ENCODE assay signal across 9 cellular contexts in genomic region chr17:45740553-45741330, GRCh38. TPM values are rescaled to one million over a fixed set of nuclear protein-coding genes. Genes with fewer than 3 reads are reported as not detected.
A peak's percentile ranks its signal among the peaks of the same experiment; 100 is the strongest.
DNase-seq lines count a peak whose midpoint lies in the region; ATAC-seq, FAIRE-seq and TF ChIP-seq lines count a peak whose summit lies in the region.
"Had no signal": no experiment of that assay in that cellular context is flagged by ENCODE, and none has a peak within 500 bp of the region (broad histone marks: within the 10 kb centered on the region; RNA-seq: fewer than 3 reads in every experiment).

No MANE protein-coding gene starts in this region.

- POLR2A ChIA-PET in SK-N-SH (lab: Yijun Ruan, JAX): no interaction called here

- no peak overlapping the region; the same call in 1 of the 2 replicates for H2AFZ ChIP-seq in SK-N-SH (ENCODE audit: low read depth)
- H2AFZ ChIP-seq in smooth muscle cell (ENCODE audit: low read depth): no peak overlapping the region

- in situ Hi-C loops in KBM-7 (cut with MboI; ENCODE audit: low pct_unique_long_range_greater_than_20kb, low sequenced_read_pairs): no loop called here

- TF ChIP-seq POLR2A in prostate gland (IDR thresholded peaks at IDR 0.05): no peak

- no peak for TF ChIP-seq RAD21 in SK-N-SH (IDR thresholded peaks at IDR 0.05; ENCODE audit: low read length)

- intact Hi-C loops in pancreas (cut with DNase I) (no loop called here), prostate gland (cut with DNase I) (no loop called here)

- no peaks in the 10 kb centered on the region for H3K79me2 ChIP-seq in SK-N-SH (ENCODE audit: insufficient read depth)
- H3K79me2 ChIP-seq in smooth muscle cell (ENCODE audit: low read depth): no peaks in the 10 kb centered on the region

- ATAC-seq in pancreas (peak in 3 of 4 donors; percentile 48 to 70 (median 51)), HG03432 (IDR thresholded peaks at IDR 0.05; ENCODE audit: unreplicated experiment) (no peak)

- H3K9me3 ChIP-seq in ES-I3 (ENCODE audit: control insufficient read depth, insufficient read depth, low read length) (no peaks in the 10 kb centered on the region), SK-N-SH (no peaks in the 10 kb centered on the region), pancreas (no peaks in the 10 kb centered on the region), prostate gland (no peaks in the 10 kb centered on the region), smooth muscle cell (replicated peaks; ENCODE audit: low read depth) (no peaks in the 10 kb centered on the region)
- H3K9me3 ChIP-seq: upper lobe of left lung had no signal

- H3K27ac ChIP-seq in SK-N-SH (ENCODE audit: low read depth in 2 of 2, low read length in 1 of 2): no peak overlapping the region; a peak in 1 of 4 replicates
- no peak overlapping the region for H3K27ac ChIP-seq in pancreas
- no peak overlapping the region for H3K27ac ChIP-seq in prostate gland
- H3K27ac ChIP-seq in smooth muscle cell (ENCODE audit: low read depth): no peak overlapping the region

- no peak for TF ChIP-seq EP300 in SK-N-SH (IDR thresholded peaks at IDR 0.05; ENCODE audit: borderline replicate concordance in 1 of 2, low read depth in 1 of 2, low read length in 1 of 2)

- H3K4me1 ChIP-seq in ES-I3 (ENCODE audit: insufficient read depth, low read length) (0 out of 2 replicates have a peak, but pooled peaks cover 5% of the 10 kb centered on the region), SK-N-SH (ENCODE audit: control insufficient read depth in 1 of 2, insufficient read depth in 2 of 2, low read depth in 1 of 2, low read length in 1 of 2) (peaks cover 0 to 7% of the 10 kb centered on the region in 2 experiments; a peak in 1 of 4 replicates), pancreas (no peaks in the 10 kb centered on the region), prostate gland (replicated peaks) (no peaks in the 10 kb centered on the region), smooth muscle cell (ENCODE audit: low read depth) (peaks cover 3% of the 10 kb centered on the region)

- H3K4me2 ChIP-seq in SK-N-SH (no peak overlapping the region), smooth muscle cell (no peak overlapping the region)

- peak; percentile 61 for DNase-seq in KBM-7
- peak; percentile 88 for DNase-seq in SK-N-SH
- DNase-seq in fibroblast of mammary gland (ENCODE audit: low read depth): peak; percentile 45
- DNase-seq in pancreas: peak in 2 of 6 donors; percentile 15 to 23
- DNase-seq in prostate gland (ENCODE audit: low spot score): no peak
- DNase-seq in smooth muscle cell (lab: John Stamatoyannopoulos, UW; ENCODE audit: unreplicated experiment): no peak

- no peak for FAIRE-seq in pancreas (lab: Jason Lieb, UNC)

- CTCF ChIA-PET in SK-N-SH (lab: Yijun Ruan, JAX): interaction anchor here (0.6 kb wide), 1 partner anchor 91 kb away, joined by 4 read pairs; no protein-coding TSS in a partner anchor

- peak overlapping the region; percentile 43 for H3K9ac ChIP-seq in ES-I3 (ENCODE audit: low read depth, low read length)
- no peak overlapping the region for H3K9ac ChIP-seq in SK-N-SH
- H3K9ac ChIP-seq in smooth muscle cell (ENCODE audit: low read depth): no peak overlapping the region

- WGBS in SK-N-SH (ENCODE audit: low lambda C conversion rate): 67% methylated on average over 5 of the region's 5 CpGs
- WGBS in pancreas, 2 donors: 66 to 69% methylated on average over 5 of the region's 5 CpGs
- WGBS in prostate gland: 55% methylated on average over 5 of the region's 5 CpGs
- 64% methylated on average over 5 of the region's 5 CpGs for WGBS in smooth muscle cell (ENCODE audit: low lambda C conversion rate)

- no peaks in the 10 kb centered on the region for H3K9me2 ChIP-seq in SK-N-SH

- TF ChIP-seq CTCF in SK-N-SH (IDR thresholded peaks at IDR 0.05): no peak
- TF ChIP-seq CTCF in fibroblast of mammary gland (conservative IDR thresholded peaks at IDR 0.05; ENCODE audit: control insufficient read depth, insufficient read depth, low read depth, low read length): no peak
- TF ChIP-seq CTCF in pancreas (IDR thresholded peaks at IDR 0.05): no peak
- no peak for TF ChIP-seq CTCF in prostate gland (IDR thresholded peaks at IDR 0.05)
- no peak for TF ChIP-seq CTCF in smooth muscle cell (IDR thresholded peaks at IDR 0.05; ENCODE audit: borderline replicate concordance, insufficient read depth, poor library complexity, severe bottlenecking)

- H3K4me3 ChIP-seq in SK-N-SH (ENCODE audit: low read depth in 2 of 2, low read length in 1 of 2) (peak overlapping the region in 1 of 2 experiments; percentile 12; a peak in 1 of 4 replicates), fibroblast of mammary gland (ENCODE audit: control insufficient read depth, low read depth, low read length) (no peak overlapping the region), pancreas (no peak overlapping the region), prostate gland (no peak overlapping the region), smooth muscle cell (no peak overlapping the region)
- H3K4me3 ChIP-seq: upper lobe of left lung had no signal

- H3K27me3 ChIP-seq in SK-N-SH (ENCODE audit: insufficient read depth) (0 out of 2 replicates have a peak, but pooled peaks cover 33% of the 10 kb centered on the region), pancreas (no peaks in the 10 kb centered on the region), prostate gland (replicated peaks; ENCODE audit: insufficient read depth) (no peaks in the 10 kb centered on the region), smooth muscle cell (ENCODE audit: low read depth) (peaks cover 57% of the 10 kb centered on the region)
- H3K27me3 ChIP-seq: upper lobe of left lung had no signal

- H3F3A ChIP-seq in SK-N-SH (replicated peaks; ENCODE audit: insufficient read depth) (no peaks in the 10 kb centered on the region), smooth muscle cell (ENCODE audit: low read depth) (peaks cover 6% of the 10 kb centered on the region)

- H3K36me3 ChIP-seq in ES-I3 (ENCODE audit: insufficient read depth, low read length) (no peaks in the 10 kb centered on the region), SK-N-SH (replicated peaks in 1 of 2; ENCODE audit: control insufficient read depth in 1 of 2, insufficient read depth in 2 of 2, low read length in 1 of 2) (peaks cover 2 to 8% of the 10 kb centered on the region in 2 experiments), pancreas (no peaks in the 10 kb centered on the region), prostate gland (no peaks in the 10 kb centered on the region), smooth muscle cell (ENCODE audit: low read depth) (no peaks in the 10 kb centered on the region)
- H3K36me3 ChIP-seq: upper lobe of left lung had no signal

- H4K20me1 ChIP-seq in SK-N-SH (ENCODE audit: insufficient read depth) (no peaks in the 10 kb centered on the region), smooth muscle cell (ENCODE audit: low read depth) (peaks cover 3% of the 10 kb centered on the region)

TF ChIP-seq in SK-N-SH, 30 proteins besides CTCF, POLR2A, EP300 and RAD21:
- TF ChIP-seq TCF12 (IDR thresholded peaks at IDR 0.05): no peak
- TF ChIP-seq RFX5 (IDR thresholded peaks at IDR 0.05; ENCODE audit: low read length): 0 out of 2 replicates have a peak, but pooled peaks have one; percentile 13

RNA-seq across cellular contexts. Expression of gene CRHR1, which starts 43.4 kb away (rescaled TPM):
- polyA plus RNA-seq in SK-N-SH (2012; rRNA removed) (0.13 and 0.31 TPM in 2 replicates), pancreas (not detected), smooth muscle cell (not detected in 2 replicates)
- polyA plus RNA-seq in SK-N-SH (2012; cell fraction: cytosol; rRNA removed): 0.06 and 0.22 TPM in 2 replicates
- 1.4 and 1.5 TPM in 2 replicates for polyA plus RNA-seq in SK-N-SH (2012; cell fraction: nucleus; rRNA removed)
- total RNA-seq in pancreas (under 1 TPM in 2 of 6 donors, not detected in 4; 0.13 to 0.31 TPM), prostate gland (1 to 10 TPM; 1.4 to 2.1 TPM), smooth muscle cell (0.09 TPM in 1 of 2 replicates, not detected in the other)
- total RNA-seq: upper lobe of left lung had no signal

Comparison
In these comparisons a context has a peak if more than half of its experiments do, and no peak if none do; other contexts are left out.
1. DNase-seq: peak in KBM-7 (single experiment), SK-N-SH (single experiment) and fibroblast of mammary gland (single experiment); none in prostate gland (single experiment) and smooth muscle cell (single experiment).